20 cellular contexts compared by ENCODE assay signal in genomic region chr20:36259177-36259835, GRCh38. TPM values are rescaled to one million over a fixed set of nuclear protein-coding genes. Genes with fewer than 3 reads are reported as not detected.
DNase-seq lines count a peak whose midpoint lies in the region; ATAC-seq and TF ChIP-seq lines count a peak whose summit lies in the region.
"Had no signal": no experiment of that assay in that cellular context is flagged by ENCODE, and none has a peak within 500 bp of the region (broad histone marks: within the 10 kb centered on the region; RNA-seq: fewer than 3 reads in every experiment).

No MANE protein-coding gene starts in this region.

- no peak overlapping the region for H3K4me3 ChIP-seq in GM23338
- no peak overlapping the region for H3K4me3 ChIP-seq in HUES48 (ENCODE audit: low read depth, low read length)
- no peak overlapping the region for H3K4me3 ChIP-seq in adrenal gland
- H3K4me3 ChIP-seq: HAP-1 had no signal

- H3K9me3 ChIP-seq in HUES48 (ENCODE audit: control insufficient read depth, insufficient read depth, low read length) = no peaks in the 10 kb centered on the region
- H3K9me3 ChIP-seq in adrenal gland (replicated peaks in 1 of 3) = no peaks in the 10 kb centered on the region
- H3K9me3 ChIP-seq: HAP-1 had no signal

- H3K4me2 ChIP-seq in GM23338 = peak overlapping the region; percentile 33; the same call in 1 of the 2 replicates

- CTCF ChIA-PET in WTC11 (lab: Charles Lee) = interaction anchor here (0.9 to 3.3 kb wide), 8 partner anchors 14 to 180 kb away, joined by 3 to 18 read pairs (median 5); no protein-coding TSS in a partner anchor

- H3K27me3 ChIP-seq in GM23338 (ENCODE audit: insufficient read depth) = no peaks in the 10 kb centered on the region
- H3K27me3 ChIP-seq in HUES48 (ENCODE audit: control insufficient read depth, insufficient read depth, low read length) = no peaks in the 10 kb centered on the region
- no peaks in the 10 kb centered on the region for H3K27me3 ChIP-seq in adrenal gland

- no peak overlapping the region for H3K9ac ChIP-seq in HUES48 (ENCODE audit: low read depth, low read length)

- H4K20me1 ChIP-seq in GM23338 (replicated peaks; ENCODE audit: insufficient read depth) = no peaks in the 10 kb centered on the region

- H3K36me3 ChIP-seq in GM23338 (ENCODE audit: insufficient read depth) (peaks cover 4% of the 10 kb centered on the region; the same call in 1 of the 2 replicates), HUES48 (ENCODE audit: control insufficient read depth, insufficient read depth, low read length) (peaks cover 25% of the 10 kb centered on the region; the same call in 1 of the 2 replicates), adrenal gland (replicated peaks in 1 of 2) (peaks cover 0 to 19% of the 10 kb centered on the region in 2 donors)

- no peak overlapping the region for H3K27ac ChIP-seq in GM23338 (ENCODE audit: low read depth)
- H3K27ac ChIP-seq in HUES48 (ENCODE audit: low read depth, low read length) = peak overlapping the region; percentile 80
- no peak overlapping the region for H3K27ac ChIP-seq in adrenal gland
- H3K27ac ChIP-seq: C4-2B, HL-60 had no signal

- peaks cover 19% of the 10 kb centered on the region for H3K4me1 Mint-ChIP-seq in GM23338
- peaks cover 15% of the 10 kb centered on the region for H3K4me1 Mint-ChIP-seq in WTC11
- H3K4me1 Mint-ChIP-seq in nephron = peaks cover 34% of the 10 kb centered on the region
- no peaks in the 10 kb centered on the region for H3K4me1 Mint-ChIP-seq in stimulated activated naive B cell treated with anti-CD40 and anti-IgM and Interleukin-4, amounts not matched to agents 10 μg/mL and 1 μg/mL and 100 μg/mL, for 72 hours

- H3F3A ChIP-seq in GM23338 (replicated peaks; ENCODE audit: low read depth) = no peaks in the 10 kb centered on the region

- no peak for TF ChIP-seq POLR2A in adrenal gland (IDR thresholded peaks at IDR 0.05)

- WGBS in adrenal gland, 4 donors = 52 to 66% (median 58%) methylated on average over 12 to 13 of the region's 13 CpGs

- DNase-seq in GM23338 (ENCODE audit: low spot score) = peak; percentile 32
- DNase-seq in WTC11 (ENCODE audit: low spot score) = no peak
- no peak for DNase-seq in stimulated activated naive B cell treated with anti-CD40 and anti-IgM and Interleukin-4, amounts not matched to agents 10 μg/mL and 1 μg/mL and 100 μg/mL, for 72 hours
- no peak for DNase-seq in NCI-H345 (lab: John Stamatoyannopoulos, UW)
- DNase-seq in adrenal gland = no peak
- DNase-seq in activated CD8-positive, alpha-beta memory T cell treated with anti-CD3 and anti-CD28 coated beads for 24 hours = no peak
- DNase-seq: DMS 273 treated with DMSO at 0.1 percent for 48 hours, GF-D8, KBM-7, NCI-H1048, NCI-H1436 treated with DMSO at 0.1 percent for 48 hours, NCI-H2081, NCI-H226, NCI-H526, RPMI8226 had no signal

- ATAC-seq in GM23338 (peak; percentile 70), WTC11 (peak; percentile 60)
- ATAC-seq in stimulated activated naive B cell treated with anti-CD40 and anti-IgM and Interleukin-4, amounts not matched to agents 10 μg/mL and 1 μg/mL and 100 μg/mL, for 72 hours (replicated peaks) = no peak

- no peaks in the 10 kb centered on the region for H3K79me2 ChIP-seq in GM23338 (replicated peaks; ENCODE audit: insufficient read depth)

- H3K36me3 Mint-ChIP-seq in GM23338 (ENCODE audit: low read depth) (peaks cover 8% of the 10 kb centered on the region; the same call in 1 of the 3 replicates), WTC11 (peaks cover 7% of the 10 kb centered on the region; the same call in 1 of the 2 replicates), nephron (ENCODE audit: low read depth) (peaks cover 20% of the 10 kb centered on the region)
- peaks cover 17 to 25% of the 10 kb centered on the region in 2 donors for H3K36me3 Mint-ChIP-seq in stimulated activated naive B cell treated with anti-CD40 and anti-IgM and Interleukin-4, amounts not matched to agents 10 μg/mL and 1 μg/mL and 100 μg/mL, for 72 hours

- TF ChIP-seq CTCF in GM23338 (conservative IDR thresholded peaks at IDR 0.05; ENCODE audit: low read depth in 2 of 2) (no peak), WTC11 (IDR thresholded peaks at IDR 0.05) (no peak), nephron (IDR thresholded peaks at IDR 0.05; ENCODE audit: unreplicated experiment in 3 of 3) (no peak), adrenal gland (IDR thresholded peaks at IDR 0.05) (no peak)

- intact Hi-C loops in adrenal gland (cut with DNase I) = no loop called here

- POLR2A ChIA-PET in WTC11 (lab: Charles Lee) = no interaction called here

- no peaks in the 10 kb centered on the region for H3K9me3 Mint-ChIP-seq in GM23338
- no peaks in the 10 kb centered on the region for H3K9me3 Mint-ChIP-seq in WTC11
- no peaks in the 10 kb centered on the region for H3K9me3 Mint-ChIP-seq in nephron
- H3K9me3 Mint-ChIP-seq in stimulated activated naive B cell treated with anti-CD40 and anti-IgM and Interleukin-4, amounts not matched to agents 10 μg/mL and 1 μg/mL and 100 μg/mL, for 72 hours = no peaks in the 10 kb centered on the region

- no peak overlapping the region for H2AFZ ChIP-seq in GM23338

- H3K4me3 Mint-ChIP-seq in GM23338 (peak overlapping the region; percentile 26; the same call in 1 of the 3 replicates), WTC11 (no peak overlapping the region), nephron (peak overlapping the region in 2 of 3 experiments; percentile 37 to 51)
- no peak overlapping the region for H3K4me3 Mint-ChIP-seq in stimulated activated naive B cell treated with anti-CD40 and anti-IgM and Interleukin-4, amounts not matched to agents 10 μg/mL and 1 μg/mL and 100 μg/mL, for 72 hours

- peaks cover 4% of the 10 kb centered on the region for H3K27me3 Mint-ChIP-seq in GM23338 (ENCODE audit: insufficient read depth, low read depth, poor library complexity)
- no peaks in the 10 kb centered on the region for H3K27me3 Mint-ChIP-seq in WTC11 (ENCODE audit: low read depth)
- no peaks in the 10 kb centered on the region for H3K27me3 Mint-ChIP-seq in nephron (ENCODE audit: low read depth)
- no peaks in the 10 kb centered on the region for H3K27me3 Mint-ChIP-seq in stimulated activated naive B cell treated with anti-CD40 and anti-IgM and Interleukin-4, amounts not matched to agents 10 μg/mL and 1 μg/mL and 100 μg/mL, for 72 hours

- H3K27ac Mint-ChIP-seq in GM23338 (peak overlapping the region; percentile 45; the same call in 1 of the 2 replicates), WTC11 (peak overlapping the region; percentile 42), nephron (no peak overlapping the region)
- no peak overlapping the region for H3K27ac Mint-ChIP-seq in stimulated activated naive B cell treated with anti-CD40 and anti-IgM and Interleukin-4, amounts not matched to agents 10 μg/mL and 1 μg/mL and 100 μg/mL, for 72 hours

- H3K4me1 ChIP-seq in GM23338 (ENCODE audit: insufficient read depth) = peaks cover 7% of the 10 kb centered on the region; the same call in 1 of the 2 replicates
- peaks cover 10% of the 10 kb centered on the region for H3K4me1 ChIP-seq in HUES48 (ENCODE audit: control insufficient read depth, insufficient read depth, low read length)
- H3K4me1 ChIP-seq in adrenal gland (replicated peaks in 1 of 2) = peaks cover 0 to 4% of the 10 kb centered on the region in 2 donors
- H3K4me1 ChIP-seq: HAP-1 had no signal

- no peaks in the 10 kb centered on the region for H3K9me2 ChIP-seq in GM23338 (ENCODE audit: insufficient read depth)

TF ChIP-seq in GM23338, 12 proteins besides CTCF, POLR2A, EP300 and RAD21 (continues in another document):
- TF ChIP-seq CREB1 (CRISPR knock-in tag; IDR thresholded peaks at IDR 0.05; ENCODE audit: low read depth) (no peak), EZH2phosphoT487 (IDR thresholded peaks at IDR 0.05; ENCODE audit: unreplicated experiment) (no peak), JUNB (IDR thresholded peaks at IDR 0.05; ENCODE audit: unreplicated experiment) (no peak), POLR2AphosphoS5 (IDR thresholded peaks at IDR 0.05; ENCODE audit: low read depth) (no peak), NANOG (IDR thresholded peaks at IDR 0.05; ENCODE audit: borderline replicate concordance) (no peak)
- TF ChIP-seq, protein P1, sequence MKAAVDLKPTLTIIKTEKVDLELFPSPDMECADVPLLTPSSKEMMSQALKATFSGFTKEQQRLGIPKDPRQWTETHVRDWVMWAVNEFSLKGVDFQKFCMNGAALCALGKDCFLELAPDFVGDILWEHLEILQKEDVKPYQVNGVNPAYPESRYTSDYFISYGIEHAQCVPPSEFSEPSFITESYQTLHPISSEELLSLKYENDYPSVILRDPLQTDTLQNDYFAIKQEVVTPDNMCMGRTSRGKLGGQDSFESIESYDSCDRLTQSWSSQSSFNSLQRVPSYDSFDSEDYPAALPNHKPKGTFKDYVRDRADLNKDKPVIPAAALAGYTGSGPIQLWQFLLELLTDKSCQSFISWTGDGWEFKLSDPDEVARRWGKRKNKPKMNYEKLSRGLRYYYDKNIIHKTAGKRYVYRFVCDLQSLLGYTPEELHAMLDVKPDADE (IDR thresholded peaks at IDR 0.05) = no peak

TF ChIP-seq in WTC11, 78 proteins besides CTCF, POLR2A, EP300 and RAD21 (continues in another document):
- TF ChIP-seq HMGA2 (CRISPR knock-in tag; IDR thresholded peaks at IDR 0.05) (no peak), OVOL2 (CRISPR knock-in tag; IDR thresholded peaks at IDR 0.05; ENCODE audit: borderline replicate concordance) (no peak), ETV6 (CRISPR knock-in tag; IDR thresholded peaks at IDR 0.05) (no peak), NR2C2 (CRISPR knock-in tag; IDR thresholded peaks at IDR 0.05) (no peak), RELA (CRISPR knock-in tag; IDR thresholded peaks at IDR 0.05; ENCODE audit: borderline replicate concordance) (no peak)

RNA-seq across cellular contexts. Expression of gene AAR2, which starts 23.0 kb away (rescaled TPM):
- 26.9 and 32.6 TPM in 2 replicates for total RNA-seq in GM23338 (2014; rRNA removed; shearing (Covaris generic))
- polyA plus RNA-seq in GM23338 (2016; fragmentation: Nextera tagmentation; extraction: Ambion mirVana) (14.6 and 15.8 TPM in 2 replicates), adrenal gland (10 to 100 TPM; 11.7 to 37.9 (median 17.5) TPM)
- total RNA-seq in WTC11 (2021) (22.5 to 24.9 TPM (median 24.7 TPM) in 3 replicates), adrenal gland (10 to 100 TPM; 26.2 to 44.3 (median 32.6) TPM)

RNA-seq across cellular contexts. Expression of gene DLGAP4, which starts 46.8 kb away (rescaled TPM):
- total RNA-seq in GM23338 (2014; rRNA removed; shearing (Covaris generic)) = 34.9 and 46.1 TPM in 2 replicates
- polyA plus RNA-seq in GM23338 (2016; fragmentation: Nextera tagmentation; extraction: Ambion mirVana) (46.8 and 52.2 TPM in 2 replicates), adrenal gland (10 to 100 TPM; 55.8 to 95.2 (median 79.7) TPM)
- total RNA-seq in WTC11 (2021) (52.6 to 54.6 TPM (median 54.6 TPM) in 3 replicates), adrenal gland (10 to 100 TPM; 37.2 to 90.6 (median 64.0) TPM)

Comparison
In these comparisons a context has a peak if more than half of its experiments do, and no peak if none do; other contexts are left out.
1. ATAC-seq: peak in GM23338 (single experiment) and WTC11 (single experiment); none in stimulated activated naive B cell treated with anti-CD40 and anti-IgM and Interleukin-4, amounts not matched to agents 10 μg/mL and 1 μg/mL and 100 μg/mL, for 72 hours (0 of 2).
2. H3K27ac Mint-ChIP-seq: peak in GM23338 (single experiment) and WTC11 (single experiment); none in nephron (0 of 3) and stimulated activated naive B cell treated with anti-CD40 and anti-IgM and Interleukin-4, amounts not matched to agents 10 μg/mL and 1 μg/mL and 100 μg/mL, for 72 hours (single experiment).
3. H3K4me3 Mint-ChIP-seq: peak in GM23338 (single experiment) and nephron (2 of 3); none in WTC11 (single experiment) and stimulated activated naive B cell treated with anti-CD40 and anti-IgM and Interleukin-4, amounts not matched to agents 10 μg/mL and 1 μg/mL and 100 μg/mL, for 72 hours (0 of 2).